11 cellular contexts compared by ENCODE assay signal in the genomic region with DNA sequence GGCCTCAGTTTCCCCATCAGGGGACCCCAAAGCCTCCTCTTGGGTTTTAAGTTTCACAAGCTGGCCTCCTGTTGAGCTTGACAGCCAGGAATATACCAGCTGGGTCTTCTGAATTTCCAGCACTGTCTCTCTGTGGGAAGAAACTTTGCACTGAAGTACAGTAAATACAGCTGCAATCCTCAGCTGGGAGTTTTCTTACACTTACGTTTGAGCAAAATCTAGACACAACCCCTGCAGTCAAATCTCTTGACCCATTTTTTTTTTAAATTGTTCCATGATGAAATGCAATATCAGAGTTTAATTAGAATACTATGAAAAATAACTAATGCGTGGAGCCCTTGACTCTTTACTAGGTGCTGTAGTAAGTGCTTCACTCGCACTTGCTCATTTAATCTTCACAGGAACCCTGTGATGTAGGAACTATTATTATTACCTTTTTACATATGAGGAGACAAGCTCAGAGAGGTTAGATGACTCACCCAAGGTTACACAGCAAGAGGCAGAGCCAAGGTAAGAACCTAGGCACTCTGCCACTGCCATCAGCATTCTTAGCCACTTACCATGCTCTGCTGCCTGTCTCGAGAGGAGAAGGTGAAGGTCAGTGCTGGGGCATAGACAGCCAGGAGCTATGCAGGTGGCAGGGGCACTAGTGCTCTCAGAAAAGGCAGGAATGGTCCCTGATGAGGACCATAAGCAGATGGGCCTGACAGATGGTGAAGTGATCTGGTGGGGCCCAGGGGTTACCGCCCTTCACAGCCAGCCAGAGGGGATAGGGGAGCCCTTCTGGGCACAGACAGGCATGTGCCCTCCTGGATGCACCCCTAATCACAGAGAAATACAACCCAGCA. TPM values are rescaled to one million over a fixed set of nuclear protein-coding genes. Genes with fewer than 3 reads are reported as not detected.
DNase-seq lines count a peak whose midpoint lies in the region; ATAC-seq and TF ChIP-seq lines count a peak whose summit lies in the region.
"Had no signal": no experiment of that assay in that cellular context is flagged by ENCODE, and none has a peak within 500 bp of the region (broad histone marks: within the 10 kb centered on the region; RNA-seq: fewer than 3 reads in every experiment).

No MANE protein-coding gene starts in this region.

- no peak overlapping the region for H3K4me2 ChIP-seq in GM23248 (ENCODE audit: unreplicated experiment)

- peaks cover 3% of the 10 kb centered on the region for H3K9me3 Mint-ChIP-seq in activated naive CD4-positive, alpha-beta T cell treated with anti-CD3 and anti-CD28 coated beads for 36 hours

- H3K4me3 Mint-ChIP-seq in activated naive CD4-positive, alpha-beta T cell treated with anti-CD3 and anti-CD28 coated beads for 36 hours: no peak overlapping the region
- H3K4me3 Mint-ChIP-seq: CD8-positive, alpha-beta memory T cell had no signal

- peak overlapping the region; percentile 80; the same call in 1 of the 2 replicates for H3K27ac ChIP-seq in GM23248
- H3K27ac ChIP-seq in VCaP: peak overlapping the region; percentile 98
- peak overlapping the region; percentile 88 to 98 (median 93) for H3K27ac ChIP-seq in heart left ventricle
- peak overlapping the region; percentile 88 to 96 (median 92) for H3K27ac ChIP-seq in gastrocnemius medialis
- H3K27ac ChIP-seq in A673 (ENCODE audit: low read depth, low read length, poor library complexity, severe bottlenecking): no peak overlapping the region

- H3K27ac Mint-ChIP-seq in activated naive CD4-positive, alpha-beta T cell treated with anti-CD3 and anti-CD28 coated beads for 36 hours: no peak overlapping the region
- H3K27ac Mint-ChIP-seq: CD8-positive, alpha-beta memory T cell had no signal

- intact Hi-C loops in heart left ventricle (cut with DNase I) (loop anchor here in 4 of 10 donors (1.0 to 5.0 kb wide), 4 partner anchors 38 to 123 kb away; a partner anchor contains a TSS), gastrocnemius medialis (cut with DNase I; ENCODE audit: low total_unique reads) (loop anchor here (5.0 kb wide), 1 partner anchor 63 kb away; no protein-coding TSS in a partner anchor), A673 (cut with micrococcal nuclease; ENCODE audit: unreplicated experiment) (loop anchor here (5.0 kb wide), 1 partner anchor 273 kb away; no protein-coding TSS in a partner anchor)
- intact Hi-C loops in activated naive CD4-positive, alpha-beta T cell treated with anti-CD3 and anti-CD28 coated beads for 36 hours (cut with micrococcal nuclease): loop anchor here (5.0 kb wide), 1 partner anchor 102 kb away; a partner anchor contains a TSS

- DNase-seq in GM23248: peak; percentile 49
- DNase-seq in heart left ventricle: peak in 3 of 5 donors; percentile 8 to 28 (median 27)
- DNase-seq in gastrocnemius medialis: no peak
- DNase-seq in activated naive CD4-positive, alpha-beta T cell treated with anti-CD3 and anti-CD28 coated beads for 36 hours: no peak
- DNase-seq in A673 (ENCODE audit: low spot score): no peak
- no peak for DNase-seq in NOMO-1 treated with DMSO at 0.1 percent for 48 hours (lab: John Stamatoyannopoulos, UW; ENCODE audit: unreplicated experiment)
- no peak for DNase-seq in HT-29 (ENCODE audit: low spot score)
- DNase-seq: foreskin melanocyte; stimulated activated naive CD4-positive, alpha-beta T cell treated with Interleukin-2 at 50 U/mL for 16 hours had no signal

- no peaks in the 10 kb centered on the region for H3K4me1 Mint-ChIP-seq in activated naive CD4-positive, alpha-beta T cell treated with anti-CD3 and anti-CD28 coated beads for 36 hours (ENCODE audit: low read depth)

- H3K4me1 ChIP-seq in GM23248 (ENCODE audit: insufficient read depth) (peaks cover 25% of the 10 kb centered on the region), heart left ventricle (peaks cover 17 to 88% (median 73%) of the 10 kb centered on the region in 12 donors), gastrocnemius medialis (peaks cover 62 to 80% of the 10 kb centered on the region in 2 donors), A673 (ENCODE audit: insufficient read depth, low read length, poor library complexity, severe bottlenecking) (peaks cover 18% of the 10 kb centered on the region)

- H3F3A ChIP-seq in GM23248 (ENCODE audit: insufficient read depth): peaks cover 29% of the 10 kb centered on the region

- TF ChIP-seq CTCF in VCaP (conservative IDR thresholded peaks at IDR 0.05) (no peak), heart left ventricle (IDR thresholded peaks at IDR 0.05) (no peak), gastrocnemius medialis (IDR thresholded peaks at IDR 0.05 in 4 of 5, conservative IDR thresholded peaks at IDR 0.05 in 1 of 5) (no peak), A673 (conservative IDR thresholded peaks at IDR 0.05; ENCODE audit: low read depth, low read length) (no peak)

- H3K4me3 ChIP-seq in GM23248: no peak overlapping the region
- no peak overlapping the region for H3K4me3 ChIP-seq in heart left ventricle
- H3K4me3 ChIP-seq in gastrocnemius medialis: no peak overlapping the region
- no peak overlapping the region for H3K4me3 ChIP-seq in A673 (ENCODE audit: low read depth, low read length, poor library complexity, severe bottlenecking)

- TF ChIP-seq POLR2A in heart left ventricle (IDR thresholded peaks at IDR 0.05) (no peak), gastrocnemius medialis (IDR thresholded peaks at IDR 0.05) (no peak)

- POLR2A ChIA-PET in A673 (lab: Charles Lee; ENCODE audit: low non-redundant PET): no interaction called here

- no peak overlapping the region for H2AFZ ChIP-seq in GM23248

- peaks cover 3% of the 10 kb centered on the region for H3K27me3 Mint-ChIP-seq in activated naive CD4-positive, alpha-beta T cell treated with anti-CD3 and anti-CD28 coated beads for 36 hours (ENCODE audit: low read depth)

- no peaks in the 10 kb centered on the region for H3K79me2 ChIP-seq in GM23248 (ENCODE audit: insufficient read depth)

- in situ Hi-C loops in GM23248 (cut with MboI): loop anchor here (10.0 kb wide), 1 partner anchor 105 kb away; no protein-coding TSS in a partner anchor
- in situ Hi-C loops in gastrocnemius medialis (cut with MboI; ENCODE audit: low sequenced_read_pairs in 4 of 4): no loop called here

- no peaks in the 10 kb centered on the region for H3K9me2 ChIP-seq in GM23248 (ENCODE audit: insufficient read depth)

- no peak for ATAC-seq in heart left ventricle
- ATAC-seq in gastrocnemius medialis: no peak

- no peaks in the 10 kb centered on the region for H4K20me1 ChIP-seq in GM23248 (ENCODE audit: insufficient read depth)

- H3K9ac ChIP-seq in GM23248: no peak overlapping the region

- H3K27me3 ChIP-seq in GM23248 (replicated peaks; ENCODE audit: insufficient read depth) (no peaks in the 10 kb centered on the region), heart left ventricle (no peaks in the 10 kb centered on the region), gastrocnemius medialis (no peaks in the 10 kb centered on the region), A673 (replicated peaks; ENCODE audit: insufficient read depth, low read depth, low read length, poor library complexity) (no peaks in the 10 kb centered on the region)

- BruUV-seq in A673 (replicated peaks; lab: Mats Ljungman, UMichigan): no TSS peak

- H3K36me3 ChIP-seq in GM23248 (ENCODE audit: low read depth): no peaks in the 10 kb centered on the region
- peaks cover 0 to 11% (median 6%) of the 10 kb centered on the region in 9 donors for H3K36me3 ChIP-seq in heart left ventricle
- no peaks in the 10 kb centered on the region for H3K36me3 ChIP-seq in gastrocnemius medialis
- no peaks in the 10 kb centered on the region for H3K36me3 ChIP-seq in A673 (ENCODE audit: insufficient read depth, low read length, poor library complexity, severe bottlenecking)

- no peaks in the 10 kb centered on the region for H3K9me3 ChIP-seq in GM23248 (ENCODE audit: low read depth)
- H3K9me3 ChIP-seq in heart left ventricle: peaks cover 0 to 6% (median 0%) of the 10 kb centered on the region in 12 donors
- no peaks in the 10 kb centered on the region for H3K9me3 ChIP-seq in gastrocnemius medialis
- no peaks in the 10 kb centered on the region for H3K9me3 ChIP-seq in A673 (ENCODE audit: low read depth, low read length, poor library complexity, severe bottlenecking)

- CTCF ChIA-PET in activated naive CD4-positive, alpha-beta T cell treated with anti-CD3 and anti-CD28 coated beads for 36 hours (lab: Charles Lee): interaction anchor here (0.7 kb wide), 1 partner anchor 27 kb away, joined by 5 read pairs; no protein-coding TSS in a partner anchor
- CTCF ChIA-PET in A673 (lab: Charles Lee): no interaction called here

- 69 to 70% methylated on average over 5 of the region's 5 CpGs for WGBS in GM23248 (ENCODE audit: low coverage in 1 of 2, low lambda C conversion rate in 2 of 2, missing lambda C conversion rate in 2 of 2), 2 experiments
- 50 to 61% (median 56%) methylated on average over 5 of the region's 5 CpGs for WGBS in heart left ventricle, 4 donors

- H3K36me3 Mint-ChIP-seq in activated naive CD4-positive, alpha-beta T cell treated with anti-CD3 and anti-CD28 coated beads for 36 hours (ENCODE audit: low read depth): no peaks in the 10 kb centered on the region
- H3K36me3 Mint-ChIP-seq: CD8-positive, alpha-beta memory T cell had no signal

RNA-seq across cellular contexts. Expression of a gene that starts 26.6 kb away (rescaled TPM):
- total RNA-seq in GM23248 (2014; rRNA removed; shearing (Covaris generic)): 7.8 and 8.9 TPM in 2 replicates
- polyA plus RNA-seq in GM23248 (2016; fragmentation: Nextera tagmentation; extraction: Ambion mirVana) (20.4 and 20.9 TPM in 2 replicates), heart left ventricle (10 to 100 TPM; 29.3 to 35.3 TPM)
- total RNA-seq in heart left ventricle (10 to 100 TPM; 15.4 to 39.3 (median 30.9) TPM), gastrocnemius medialis (10 to 100 TPM; 22.9 to 37.5 (median 30.1) TPM), A673 (2021) (2.6 and 4.1 TPM in 2 replicates)
- 10 to 100 TPM; 10.6 to 13.5 TPM for total RNA-seq in activated naive CD4-positive, alpha-beta T cell treated with anti-CD3 and anti-CD28 coated beads for 36 hours
- total RNA-seq in HT-29 (2014; rRNA removed; shearing (Covaris generic)): 5.5 and 10.1 TPM in 2 replicates

Comparison
In these comparisons a context has a peak if more than half of its experiments do, and no peak if none do; other contexts are left out.
1. DNase-seq: peak in GM23248 (single experiment) and heart left ventricle (3 of 5); none in gastrocnemius medialis (0 of 2), activated naive CD4-positive, alpha-beta T cell treated with anti-CD3 and anti-CD28 coated beads for 36 hours (single experiment), A673 (single experiment), NOMO-1 treated with DMSO at 0.1 percent for 48 hours (single experiment) and HT-29 (single experiment).